In genomic region chr12:69046372-69046771, GRCh38 we compare ENCODE assay signal across 21 cellular contexts.
"Had no signal": no experiment of that assay in that cellular context is flagged by ENCODE, and none has a peak within 500 bp of the region (broad histone marks: within the 10 kb centered on the region; RNA-seq: fewer than 3 reads in every experiment).

No MANE protein-coding gene starts in this region.

- H3K36me3 ChIP-seq: brain microvascular endothelial cell, gastrocnemius medialis, neural progenitor cell, thyroid gland had no signal

- H3K4me1 ChIP-seq: gastrocnemius medialis, thyroid gland had no signal

- DNase-seq: activated CD4-positive, alpha-beta memory T cell treated with anti-CD3 and anti-CD28 coated beads for 36 hours; activated CD4-positive, alpha-beta T cell treated with anti-CD3 and anti-CD28 coated beads for 48 hours; activated gamma-delta T cell; activated naive CD4-positive, alpha-beta T cell treated with anti-CD3 and anti-CD28 coated beads, Interleukin-2, amount 50 U/mL, for 16 hours; activated naive CD8-positive, alpha-beta T cell treated with anti-CD3 and anti-CD28 coated beads, Interleukin-2, amount 50 U/mL, for 24 hours; activated T-cell treated with anti-CD3 and anti-CD28 coated beads, Interleukin-2, amount 50 U/mL, for 72 hours; brain microvascular endothelial cell; central memory CD4-positive, alpha-beta T cell; effector memory CD4-positive, alpha-beta T cell; gastrocnemius medialis; head of caudate nucleus; islet precursor cell; naive thymus-derived CD4-positive, alpha-beta T cell; stimulated activated CD4-positive, alpha-beta T cell treated with anti-CD3 and anti-CD28 coated beads, Interleukin-4, amount 100 ng/mL, for 24 hours; stimulated activated naive CD8-positive, alpha-beta T cell treated with anti-CD3 and anti-CD28 coated beads, Interleukin-15, Interleukin-2, amounts not matched to agents 100 U/mL and 50 U/mL, for 24 hours; substantia nigra; thyroid gland had no signal

- H3K4me3 ChIP-seq: gastrocnemius medialis, lung, neural progenitor cell, thyroid gland had no signal

- H3K9ac ChIP-seq: neural progenitor cell had no signal

- H3K9me3 ChIP-seq: gastrocnemius medialis, thyroid gland had no signal

- ATAC-seq: activated naive CD8-positive, alpha-beta T cell treated with anti-CD3 and anti-CD28 coated beads, Interleukin-2, amount 50 U/mL, for 24 hours; activated T-cell treated with anti-CD3 and anti-CD28 coated beads, Interleukin-2, amount 50 U/mL, for 72 hours; esophagus mucosa; gastrocnemius medialis; naive thymus-derived CD4-positive, alpha-beta T cell; stimulated activated naive CD8-positive, alpha-beta T cell treated with anti-CD3 and anti-CD28 coated beads, Interleukin-15, Interleukin-2, amounts not matched to agents 100 U/mL and 50 U/mL, for 24 hours had no signal

- H3K27ac ChIP-seq: brain microvascular endothelial cell, gastrocnemius medialis, neural progenitor cell, thyroid gland had no signal

- H3K27me3 ChIP-seq: brain microvascular endothelial cell, gastrocnemius medialis, neural progenitor cell, thyroid gland had no signal

- H2AFZ ChIP-seq: neural progenitor cell had no signal

- H3K4me2 ChIP-seq: neural progenitor cell had no signal

- FAIRE-seq: colon had no signal
